Comparison of ENCODE assay signal across 22 cellular contexts in genomic region chr16:75309899-75310430, GRCh38. TPM values are rescaled to one million over a fixed set of nuclear protein-coding genes. Genes with fewer than 3 reads are reported as not detected.
DNase-seq lines count a peak whose midpoint lies in the region; ATAC-seq lines count a peak whose summit lies in the region.
"Had no signal": no experiment of that assay in that cellular context is flagged by ENCODE, and none has a peak within 500 bp of the region (broad histone marks: within the 10 kb centered on the region; RNA-seq: fewer than 3 reads in every experiment).

No MANE protein-coding gene starts in this region.

- no peak for DNase-seq in activated naive CD8-positive, alpha-beta T cell treated with anti-CD3 and anti-CD28 coated beads for 36 hours
- peak; percentile 77 for DNase-seq in LoVo (ENCODE audit: low spot score)
- peak; percentile 36 to 42 for DNase-seq in left colon
- no peak for DNase-seq in activated CD4-positive, alpha-beta T cell treated with anti-CD3 and anti-CD28 coated beads for 1 hour
- DNase-seq in stimulated activated CD4-positive, alpha-beta T cell treated with anti-CD3 and anti-CD28 coated beads, Interleukin-2, amount 100 ng/mL, for 48 hours, result no peak
- no peak for DNase-seq in UCSD-AML1 (lab: John Stamatoyannopoulos, UW; ENCODE audit: unreplicated experiment)
- DNase-seq: activated CD4-positive, alpha-beta T cell treated with anti-CD3 and anti-CD28 coated beads for 36 hours; activated CD8-positive, alpha-beta T cell treated with anti-CD3 and anti-CD28 coated beads, Interleukin-2, amount 10 ng/mL, durations not matched to agents 7 days and 5 days; activated naive CD4-positive, alpha-beta T cell treated with anti-CD3 and anti-CD28 coated beads, Interleukin-2, amount 50 U/mL, for 16 hours; effector CD4-positive, alpha-beta T cell; EL; left lung; mesenchymal stem cell; NCI-H146; NCI-H226; NCI-H526 treated with DMSO at 0.1 percent for 48 hours; posterior cingulate gyrus; Right ventricle myocardium superior; T-helper 2 cell had no signal

- no peaks in the 10 kb centered on the region for H3K9me3 Mint-ChIP-seq in activated naive CD8-positive, alpha-beta T cell (ENCODE audit: low read depth)
- no peaks in the 10 kb centered on the region for H3K9me3 Mint-ChIP-seq in activated naive CD8-positive, alpha-beta T cell treated with anti-CD3 and anti-CD28 coated beads for 36 hours
- H3K9me3 Mint-ChIP-seq: activated T-helper 17 cell treated with anti-CD3 and anti-CD28 coated beads, Interleukin-2, amount 50 U/mL, for 72 hours had no signal

- H3K4me3 Mint-ChIP-seq in activated naive CD8-positive, alpha-beta T cell, result no peak overlapping the region
- no peak overlapping the region for H3K4me3 Mint-ChIP-seq in activated naive CD8-positive, alpha-beta T cell treated with anti-CD3 and anti-CD28 coated beads for 36 hours
- H3K4me3 Mint-ChIP-seq: activated CD4-positive, alpha-beta T cell treated with anti-CD3 and anti-CD28 coated beads for 36 hours; activated CD8-positive, alpha-beta T cell treated with anti-CD3 and anti-CD28 coated beads, Interleukin-2, amount 10 ng/mL, durations not matched to agents 7 days and 5 days; activated T-helper 17 cell treated with anti-CD3 and anti-CD28 coated beads, Interleukin-2, amount 50 U/mL, for 72 hours had no signal

- H3K4me1 Mint-ChIP-seq in activated naive CD8-positive, alpha-beta T cell (ENCODE audit: low read depth), result peaks cover 25% of the 10 kb centered on the region
- H3K4me1 Mint-ChIP-seq in activated naive CD8-positive, alpha-beta T cell treated with anti-CD3 and anti-CD28 coated beads for 36 hours, result peaks cover 23% of the 10 kb centered on the region

- peaks cover 26% of the 10 kb centered on the region for H3K36me3 Mint-ChIP-seq in activated naive CD8-positive, alpha-beta T cell
- H3K36me3 Mint-ChIP-seq in activated naive CD8-positive, alpha-beta T cell treated with anti-CD3 and anti-CD28 coated beads for 36 hours, result peaks cover 18% of the 10 kb centered on the region

- ATAC-seq in left colon (peak; percentile 43), HG02763 (IDR thresholded peaks at IDR 0.05; ENCODE audit: unreplicated experiment) (no peak)
- ATAC-seq: activated CD4-positive, alpha-beta T cell treated with anti-CD3 and anti-CD28 coated beads for 36 hours; activated CD8-positive, alpha-beta T cell treated with anti-CD3 and anti-CD28 coated beads, Interleukin-2, amount 10 ng/mL, durations not matched to agents 7 days and 5 days; activated T-helper 17 cell treated with anti-CD3 and anti-CD28 coated beads, Interleukin-2, amount 50 U/mL, for 72 hours; left lung had no signal

- H3K27ac Mint-ChIP-seq in activated naive CD8-positive, alpha-beta T cell, result peak overlapping the region; percentile 7
- H3K27ac Mint-ChIP-seq in activated naive CD8-positive, alpha-beta T cell treated with anti-CD3 and anti-CD28 coated beads for 36 hours, result no peak overlapping the region
- H3K27ac Mint-ChIP-seq: activated CD4-positive, alpha-beta T cell treated with anti-CD3 and anti-CD28 coated beads for 36 hours; activated CD8-positive, alpha-beta T cell treated with anti-CD3 and anti-CD28 coated beads, Interleukin-2, amount 10 ng/mL, durations not matched to agents 7 days and 5 days; activated T-helper 17 cell treated with anti-CD3 and anti-CD28 coated beads, Interleukin-2, amount 50 U/mL, for 72 hours had no signal

- intact Hi-C loops in left colon (cut with DNase I, micrococcal nuclease), result no loop called here

- H3K27me3 Mint-ChIP-seq in activated naive CD8-positive, alpha-beta T cell, result no peaks in the 10 kb centered on the region
- H3K27me3 Mint-ChIP-seq in activated naive CD8-positive, alpha-beta T cell treated with anti-CD3 and anti-CD28 coated beads for 36 hours, result no peaks in the 10 kb centered on the region
- H3K27me3 Mint-ChIP-seq: activated CD4-positive, alpha-beta T cell treated with anti-CD3 and anti-CD28 coated beads for 36 hours; activated T-helper 17 cell treated with anti-CD3 and anti-CD28 coated beads, Interleukin-2, amount 50 U/mL, for 72 hours had no signal

RNA-seq across cellular contexts. Expression of gene BCAR1, which starts 58.5 kb away (rescaled TPM):
- 1 to 10 TPM in 1 of 2 experiments, under 1 TPM in 1; 0.74 to 1.2 TPM for total RNA-seq in activated naive CD8-positive, alpha-beta T cell treated with anti-CD3 and anti-CD28 coated beads for 36 hours
- 100 to 1,000 TPM; 139 to 145 TPM for total RNA-seq in left colon

Comparison
In these comparisons a context has a peak if more than half of its experiments do, and no peak if none do; other contexts are left out.
1. DNase-seq: peak in LoVo (single experiment) and left colon (2 of 2); none in activated naive CD8-positive, alpha-beta T cell treated with anti-CD3 and anti-CD28 coated beads for 36 hours (single experiment), activated CD4-positive, alpha-beta T cell treated with anti-CD3 and anti-CD28 coated beads for 1 hour (single experiment), stimulated activated CD4-positive, alpha-beta T cell treated with anti-CD3 and anti-CD28 coated beads, Interleukin-2, amount 100 ng/mL, for 48 hours (0 of 2) and UCSD-AML1 (single experiment).
2. RNA of gene BCAR1, which starts 58.5 kb away (total RNA-seq): 139 to 145 TPM in left colon; 0.74 to 1.2 TPM in activated naive CD8-positive, alpha-beta T cell treated with anti-CD3 and anti-CD28 coated beads for 36 hours; every median in the first group is over 10 times any median in the second.